30 cellular contexts compared by ENCODE assay signal in the genomic region with DNA sequence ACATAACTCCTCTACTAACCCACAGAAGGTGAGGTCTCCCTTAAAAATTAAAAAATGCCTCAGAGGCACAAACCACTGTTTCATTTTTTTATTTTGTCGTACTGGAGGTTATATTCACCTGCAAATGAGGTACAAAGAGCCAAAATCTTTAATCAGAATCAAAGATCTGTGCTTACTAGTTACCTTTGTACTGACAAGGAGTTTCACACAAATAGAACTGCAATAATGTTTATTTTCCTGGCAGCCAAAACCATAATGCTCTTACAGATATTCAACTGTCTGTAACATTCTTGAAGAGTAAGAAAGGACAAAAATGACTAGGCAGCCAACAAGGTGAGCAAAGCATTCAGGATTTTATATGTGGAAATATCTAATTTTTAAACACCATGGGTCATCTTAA.
"Had no signal": no experiment of that assay in that cellular context is flagged by ENCODE, and none has a peak within 500 bp of the region (broad histone marks: within the 10 kb centered on the region; RNA-seq: fewer than 3 reads in every experiment).

No MANE protein-coding gene starts in this region.

- H3K27ac Mint-ChIP-seq: activated CD4-positive, alpha-beta memory T cell treated with anti-CD3 and anti-CD28 coated beads, Interleukin-2, amount 10 ng/mL, durations not matched to agents 7 days and 5 days; activated CD4-positive, alpha-beta T cell treated with anti-CD3 and anti-CD28 coated beads for 36 hours; activated CD4-positive, alpha-beta T cell treated with anti-CD3 and anti-CD28 coated beads, Interleukin-2, amount 10 ng/mL, durations not matched to agents 24 days and 14 days; activated naive CD8-positive, alpha-beta T cell; activated T-cell treated with anti-CD3 and anti-CD28 coated beads, Interleukin-2, amount 50 U/mL, for 24 hours; activated T-cell treated with anti-CD3 and anti-CD28 coated beads, Interleukin-2, amount 50 U/mL, for 72 hours; dendritic cell treated with granulocyte-macrophage colony-stimulating factor and Interleukin-4, amounts not matched to agents 40 ng/mL and 50 ng/mL, for 4 days had no signal

- H3K27me3 ChIP-seq: brain microvascular endothelial cell, dorsolateral prefrontal cortex, esophagus squamous epithelium, gastroesophageal sphincter had no signal

- H3K9me3 Mint-ChIP-seq: dendritic cell treated with granulocyte-macrophage colony-stimulating factor and Interleukin-4, amounts not matched to agents 40 ng/mL and 50 ng/mL, for 4 days had no signal

- H3K4me1 Mint-ChIP-seq: activated CD4-positive, alpha-beta memory T cell treated with anti-CD3 and anti-CD28 coated beads, Interleukin-2, amount 10 ng/mL, durations not matched to agents 7 days and 5 days; activated CD4-positive, alpha-beta T cell treated with anti-CD3 and anti-CD28 coated beads for 36 hours; activated CD4-positive, alpha-beta T cell treated with anti-CD3 and anti-CD28 coated beads, Interleukin-2, amount 10 ng/mL, durations not matched to agents 24 days and 14 days; central memory CD8-positive, alpha-beta T cell had no signal

- H3K4me1 ChIP-seq: esophagus squamous epithelium, gastroesophageal sphincter had no signal

- H3K27ac ChIP-seq: brain microvascular endothelial cell, coronary artery, dorsolateral prefrontal cortex, epithelial cell of prostate, esophagus squamous epithelium, gastroesophageal sphincter, WERI-Rb-1 had no signal

- FAIRE-seq: astrocyte, bronchial epithelial cell, endometrium, endothelial cell of umbilical vein had no signal

- H3K36me3 ChIP-seq: brain microvascular endothelial cell, esophagus squamous epithelium, gastroesophageal sphincter, WERI-Rb-1 had no signal

- H3K4me3 Mint-ChIP-seq: activated CD4-positive, alpha-beta memory T cell treated with anti-CD3 and anti-CD28 coated beads, Interleukin-2, amount 10 ng/mL, durations not matched to agents 7 days and 5 days; activated CD4-positive, alpha-beta T cell treated with anti-CD3 and anti-CD28 coated beads for 36 hours; activated CD4-positive, alpha-beta T cell treated with anti-CD3 and anti-CD28 coated beads, Interleukin-2, amount 10 ng/mL, durations not matched to agents 24 days and 14 days; activated naive CD8-positive, alpha-beta T cell; activated T-cell treated with anti-CD3 and anti-CD28 coated beads, Interleukin-2, amount 50 U/mL, for 24 hours; activated T-cell treated with anti-CD3 and anti-CD28 coated beads, Interleukin-2, amount 50 U/mL, for 72 hours; central memory CD8-positive, alpha-beta T cell; dendritic cell treated with granulocyte-macrophage colony-stimulating factor and Interleukin-4, amounts not matched to agents 40 ng/mL and 50 ng/mL, for 4 days had no signal

- ATAC-seq: activated CD4-positive, alpha-beta T cell treated with anti-CD3 and anti-CD28 coated beads for 36 hours; activated T-cell treated with anti-CD3 and anti-CD28 coated beads, Interleukin-2, amount 50 U/mL, for 72 hours; gastroesophageal sphincter had no signal

- H3K9me3 ChIP-seq: esophagus squamous epithelium, gastroesophageal sphincter had no signal

- H3K27me3 Mint-ChIP-seq: activated CD4-positive, alpha-beta memory T cell treated with anti-CD3 and anti-CD28 coated beads, Interleukin-2, amount 10 ng/mL, durations not matched to agents 7 days and 5 days; activated CD4-positive, alpha-beta T cell treated with anti-CD3 and anti-CD28 coated beads for 36 hours; activated CD4-positive, alpha-beta T cell treated with anti-CD3 and anti-CD28 coated beads, Interleukin-2, amount 10 ng/mL, durations not matched to agents 24 days and 14 days; activated naive CD8-positive, alpha-beta T cell; activated T-cell treated with anti-CD3 and anti-CD28 coated beads, Interleukin-2, amount 50 U/mL, for 24 hours; central memory CD8-positive, alpha-beta T cell; dendritic cell treated with granulocyte-macrophage colony-stimulating factor and Interleukin-4, amounts not matched to agents 40 ng/mL and 50 ng/mL, for 4 days had no signal

- H3K36me3 Mint-ChIP-seq: activated naive CD8-positive, alpha-beta T cell had no signal

- DNase-seq: activated CD4-positive, alpha-beta memory T cell treated with anti-CD3 and anti-CD28 coated beads, Interleukin-2, amount 10 ng/mL, durations not matched to agents 7 days and 5 days; activated CD4-positive, alpha-beta T cell treated with anti-CD3 and anti-CD28 coated beads for 36 hours; activated CD4-positive, alpha-beta T cell treated with anti-CD3 and anti-CD28 coated beads, Interleukin-2, amount 10 ng/mL, durations not matched to agents 24 days and 14 days; activated CD4-positive, CD25-positive, alpha-beta regulatory T cell; activated CD4-positive, CD25-positive, alpha-beta regulatory T cell treated with anti-CD3 and anti-CD28 coated beads, Interleukin-2, amount 50 U/mL, for 72 hours; activated CD8-positive, alpha-beta memory T cell treated with anti-CD3 and anti-CD28 coated beads, Interleukin-2, amount 50 U/mL, for 48 hours; activated gamma-delta T cell; activated naive CD4-positive, alpha-beta T cell; activated naive CD4-positive, alpha-beta T cell treated with anti-CD3 and anti-CD28 coated beads, Interleukin-2, amount 50 U/mL, for 16 hours; activated T-cell treated with anti-CD3 and anti-CD28 coated beads for 4 hours; activated T-cell treated with anti-CD3 and anti-CD28 coated beads, Interleukin-2, amount 50 U/mL, for 24 hours; activated T-cell treated with anti-CD3 and anti-CD28 coated beads, Interleukin-2, amount 50 U/mL, for 72 hours; amniotic stem cell; anterior cingulate cortex; brain microvascular endothelial cell; dorsolateral prefrontal cortex; esophagus squamous epithelium; foreskin melanocyte; T-helper 2 cell; WERI-Rb-1 had no signal

- H3K4me3 ChIP-seq: coronary artery, dorsolateral prefrontal cortex, esophagus squamous epithelium, gastroesophageal sphincter had no signal
